In the genomic region with DNA sequence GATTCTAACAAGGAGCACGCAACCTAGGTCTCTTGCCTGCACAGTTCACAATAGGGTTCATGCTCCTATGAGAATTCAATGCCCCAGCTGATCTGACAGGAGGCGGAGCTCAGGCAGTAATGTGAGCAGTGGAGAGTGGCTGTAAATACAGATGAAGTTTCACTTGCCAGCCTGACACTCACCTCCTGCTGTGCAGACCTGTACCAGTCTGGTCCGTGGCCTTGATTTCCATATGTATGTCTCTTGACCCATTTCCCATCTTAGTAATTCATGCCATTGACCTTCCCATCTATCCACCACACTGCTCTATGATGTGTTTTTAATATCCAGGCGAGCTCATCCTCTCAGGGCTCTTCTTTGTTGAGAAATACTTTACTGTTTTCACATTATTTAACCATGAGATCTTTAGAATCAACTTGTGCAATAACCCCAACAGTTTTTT, we compare ENCODE assay signal across 9 cellular contexts.
DNase-seq lines count a peak whose midpoint lies in the region; ATAC-seq and TF ChIP-seq lines count a peak whose summit lies in the region.
"Had no signal": no experiment of that assay in that cellular context is flagged by ENCODE, and none has a peak within 500 bp of the region (broad histone marks: within the 10 kb centered on the region; RNA-seq: fewer than 3 reads in every experiment).

No MANE protein-coding gene starts in this region.

- peaks cover 36% of the 10 kb centered on the region for H3K4me1 Mint-ChIP-seq in glutamatergic neuron (ENCODE audit: low read depth, unreplicated experiment)

- H3K4me3 Mint-ChIP-seq in glutamatergic neuron (ENCODE audit: unreplicated experiment) = peak overlapping the region; percentile 63

- peaks cover 5% of the 10 kb centered on the region; the same call in 1 of the 2 replicates for H3K36me3 ChIP-seq in BE2C

- H3K36me3 Mint-ChIP-seq in glutamatergic neuron (ENCODE audit: unreplicated experiment) = no peaks in the 10 kb centered on the region

- H3K9me3 ChIP-seq in BE2C = no peaks in the 10 kb centered on the region
- H3K9me3 ChIP-seq: psoas muscle had no signal

- H3K4me3 ChIP-seq in BE2C (ENCODE audit: low read depth, low read length) = peak overlapping the region; percentile 46
- H3K4me3 ChIP-seq: psoas muscle had no signal

- DNase-seq in BE2C (peak; percentile 73), NCI-H460 (ENCODE audit: extremely low read depth, low read depth) (peak; percentile 20), glutamatergic neuron (peak; percentile 56), GM19238 (ENCODE audit: insufficient read length, low spot score) (no peak), NCI-H1048 (lab: John Stamatoyannopoulos, UW) (no peak), hypothalamus (lab: John Stamatoyannopoulos, UW) (no peak)
- DNase-seq: psoas muscle had no signal

- H3K27ac Mint-ChIP-seq in glutamatergic neuron (ENCODE audit: unreplicated experiment) = peak overlapping the region; percentile 75

- peaks cover 3% of the 10 kb centered on the region for H3K27me3 Mint-ChIP-seq in glutamatergic neuron (ENCODE audit: unreplicated experiment)

- TF ChIP-seq CTCF in BE2C (IDR thresholded peaks at IDR 0.05; ENCODE audit: low read depth, low read length) (no peak), glutamatergic neuron (IDR thresholded peaks at IDR 0.05; ENCODE audit: partially characterized antibody, unreplicated experiment) (no peak)

- H3K9me3 Mint-ChIP-seq in glutamatergic neuron (ENCODE audit: unreplicated experiment) = peaks cover 1% of the 10 kb centered on the region

- peaks cover 25% of the 10 kb centered on the region for H3K4me1 ChIP-seq in BE2C

- peak; percentile 80 for ATAC-seq in GM18868 (IDR thresholded peaks at IDR 0.05; ENCODE audit: unreplicated experiment)
- ATAC-seq in HG02981 (IDR thresholded peaks at IDR 0.05; ENCODE audit: unreplicated experiment) = peak; percentile 73

- no peaks in the 10 kb centered on the region for H3K27me3 ChIP-seq in BE2C

Comparison
In these comparisons a context has a peak if more than half of its experiments do, and no peak if none do; other contexts are left out.
1. DNase-seq: peak in BE2C (single experiment), NCI-H460 (single experiment) and glutamatergic neuron (single experiment); none in GM19238 (single experiment), NCI-H1048 (single experiment) and hypothalamus (0 of 51).